ENCODE assay signal across 20 cellular contexts in the genomic region with DNA sequence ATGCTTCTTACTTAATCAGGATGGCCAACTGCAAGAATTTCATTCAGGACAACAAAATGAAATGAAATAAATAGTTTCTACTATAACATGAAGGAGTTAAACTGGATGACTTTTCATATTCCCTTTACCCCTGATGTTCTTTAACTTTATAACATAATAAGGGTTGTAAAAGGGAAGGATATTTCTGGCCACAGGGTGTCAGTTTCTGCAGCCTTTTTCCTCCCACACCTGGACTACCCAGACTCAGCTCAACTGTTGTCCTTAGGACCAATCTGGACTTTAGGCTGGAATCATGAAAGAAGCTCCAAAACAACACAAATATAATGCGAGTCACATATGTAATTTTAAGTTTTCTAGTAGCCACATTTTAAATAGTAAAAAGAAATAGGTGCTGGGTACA. TPM values are rescaled to one million over a fixed set of nuclear protein-coding genes. Genes with fewer than 3 reads are reported as not detected.
"Had no signal": no experiment of that assay in that cellular context is flagged by ENCODE, and none has a peak within 500 bp of the region (broad histone marks: within the 10 kb centered on the region; RNA-seq: fewer than 3 reads in every experiment).

No MANE protein-coding gene starts in this region.

- H3K9me3 ChIP-seq: ovary had no signal

- H3K36me3 ChIP-seq: cardiac muscle cell, ovary, tibial nerve, uterus had no signal

- H3K4me3 ChIP-seq: cardiac muscle cell, ovary, psoas muscle, tibial nerve, uterus had no signal

- ATAC-seq: foreskin keratinocyte; naive thymus-derived CD8-positive, alpha-beta T cell; psoas muscle; right cardiac atrium had no signal

- H3K27ac ChIP-seq: cardiac muscle cell, foreskin keratinocyte, ovary, psoas muscle had no signal

- H3K27me3 ChIP-seq: cardiac muscle cell, foreskin keratinocyte, ovary, tibial nerve, uterus had no signal

- DNase-seq: activated CD4-positive, alpha-beta T cell treated with anti-CD3 and anti-CD28 coated beads, Interleukin-2, amount 50 U/mL, for 4 hours; activated gamma-delta T cell; amniotic stem cell; foreskin keratinocyte; hippocampal formation; islet precursor cell; naive thymus-derived CD8-positive, alpha-beta T cell; ovary; psoas muscle; right cardiac atrium; T-helper 2 cell; uterus had no signal

- H3K4me1 ChIP-seq: psoas muscle, tibial nerve, uterus had no signal

RNA-seq across cellular contexts. Expression of a gene that starts 43.4 kb away (rescaled TPM):
- total RNA-seq: activated CD8-positive, alpha-beta memory T cell treated with anti-CD3 and anti-CD28 coated beads for 36 hours; cardiac muscle cell; epithelial cell of proximal tubule; fibroblast of lung; foreskin keratinocyte; lung microvascular endothelial cell; mucosa of gallbladder; naive thymus-derived CD8-positive, alpha-beta T cell; ovary; psoas muscle; right cardiac atrium; skeletal muscle tissue; tibial nerve; uterus had no signal
- polyA plus RNA-seq: cardiac muscle cell; fibroblast of lung; foreskin keratinocyte; naive thymus-derived CD8-positive, alpha-beta T cell; ovary; psoas muscle; right cardiac atrium had no signal
